Comparison of ENCODE assay signal across 16 cellular contexts in genomic region chr15:63986185-63986680, GRCh38.
A peak's percentile ranks its signal among the peaks of the same experiment; 100 is the strongest.
DNase-seq lines count a peak whose midpoint lies in the region; ATAC-seq and TF ChIP-seq lines count a peak whose summit lies in the region.
"Had no signal": no experiment of that assay in that cellular context is flagged by ENCODE, and none has a peak within 500 bp of the region (broad histone marks: within the 10 kb centered on the region; RNA-seq: fewer than 3 reads in every experiment).

No MANE protein-coding gene starts in this region.

- intact Hi-C loops in dendritic cell treated with granulocyte-macrophage colony-stimulating factor and Interleukin-4, amounts not matched to agents 40 ng/mL and 50 ng/mL, for 4 days (cut with micrococcal nuclease), result loop anchor here (5.0 kb wide), 1 partner anchor 61 kb away; the partner anchor contains the start of gene DAPK2
- intact Hi-C loops in spleen (cut with DNase I; ENCODE audit: low total_unique reads), result no loop called here
- intact Hi-C loops in colonic mucosa (cut with DNase I), result no loop called here

- H3K36me3 Mint-ChIP-seq in dendritic cell treated with granulocyte-macrophage colony-stimulating factor and Interleukin-4, amounts not matched to agents 40 ng/mL and 50 ng/mL, for 4 days (ENCODE audit: low read depth), result no peaks in the 10 kb centered on the region

- WGBS in spleen, 5 donors, result 67 to 84% (median 75%) methylated on average over 6 of the region's 6 CpGs

- H3K4me1 ChIP-seq in spleen (peaks cover 31 to 88% (median 58%) of the 10 kb centered on the region in 6 donors), colonic mucosa (no peaks in the 10 kb centered on the region)

- no peak overlapping the region for H3K9ac ChIP-seq in colonic mucosa (ENCODE audit: low read depth in 2 of 2, low read length in 2 of 2)

- no peaks in the 10 kb centered on the region for H3K27me3 Mint-ChIP-seq in dendritic cell treated with granulocyte-macrophage colony-stimulating factor and Interleukin-4, amounts not matched to agents 40 ng/mL and 50 ng/mL, for 4 days

- H3K4me3 ChIP-seq in spleen (peak overlapping the region in 1 of 8 donors; percentile 35), colonic mucosa (no peak overlapping the region)

- ATAC-seq in GM18873 (IDR thresholded peaks at IDR 0.05; ENCODE audit: low FRiP score, unreplicated experiment), result peak; percentile 6
- peak; percentile 8 for ATAC-seq in HG02938 (IDR thresholded peaks at IDR 0.05; ENCODE audit: unreplicated experiment)
- no peak for ATAC-seq in GM18505 (IDR thresholded peaks at IDR 0.05; ENCODE audit: unreplicated experiment)

- DNase-seq in spleen (peak; percentile 39), colonic mucosa (no peak), GF-D8 (lab: John Stamatoyannopoulos, UW) (no peak), NCI-H510A treated with DMSO at 0.1 percent for 48 hours (lab: John Stamatoyannopoulos, UW) (no peak)
- DNase-seq: endodermal cell; foreskin melanocyte; NCI-H1105; NCI-H226; stimulated activated CD4-positive, alpha-beta T cell treated with anti-CD3 and anti-CD28 coated beads, Interleukin-4, amount 100 ng/mL, for 4 hours; stimulated activated naive CD4-positive, alpha-beta T cell treated with Interleukin-2 at 50 U/mL for 16 hours had no signal

- TF ChIP-seq POLR2A in spleen (IDR thresholded peaks at IDR 0.05), result no peak
- no peak for TF ChIP-seq POLR2A in GM18505 (IDR thresholded peaks at IDR 0.05; ENCODE audit: borderline replicate concordance, extremely low read depth, insufficient read depth, insufficient read length)

- H3K4me3 Mint-ChIP-seq in dendritic cell treated with granulocyte-macrophage colony-stimulating factor and Interleukin-4, amounts not matched to agents 40 ng/mL and 50 ng/mL, for 4 days, result peak overlapping the region; percentile 13
- H3K4me3 Mint-ChIP-seq: endodermal cell had no signal

- H3K36me3 ChIP-seq in spleen (peaks cover 0 to 11% (median 0%) of the 10 kb centered on the region in 6 donors), colonic mucosa (no peaks in the 10 kb centered on the region)

- H3K27ac ChIP-seq in spleen, result peak overlapping the region; percentile 35 to 92 (median 84)
- no peak overlapping the region for H3K27ac ChIP-seq in colonic mucosa
- H3K27ac ChIP-seq: C4-2B had no signal

- peaks cover 72% of the 10 kb centered on the region for H3K4me1 Mint-ChIP-seq in dendritic cell treated with granulocyte-macrophage colony-stimulating factor and Interleukin-4, amounts not matched to agents 40 ng/mL and 50 ng/mL, for 4 days (ENCODE audit: low read depth)
- H3K4me1 Mint-ChIP-seq: endodermal cell had no signal

- H3K9me3 ChIP-seq in spleen (no peaks in the 10 kb centered on the region), colonic mucosa (no peaks in the 10 kb centered on the region)

- TF ChIP-seq CTCF in spleen (IDR thresholded peaks at IDR 0.05 in 8 of 11, conservative IDR thresholded peaks at IDR 0.05 in 3 of 11) (no peak), colonic mucosa (IDR thresholded peaks at IDR 0.05) (no peak)

- H3K27me3 ChIP-seq in spleen (replicated peaks in 1 of 7) (no peaks in the 10 kb centered on the region), colonic mucosa (no peaks in the 10 kb centered on the region)

- peak overlapping the region; percentile 83 for H3K27ac Mint-ChIP-seq in dendritic cell treated with granulocyte-macrophage colony-stimulating factor and Interleukin-4, amounts not matched to agents 40 ng/mL and 50 ng/mL, for 4 days
- H3K27ac Mint-ChIP-seq: activated T-helper 2 cell treated with anti-CD3 and anti-CD28 coated beads, Interferon-gamma antibody, Interleukin-2, Interleukin-4, amounts not matched to agents 10 μg/mL and 5 μg/mL and 100 μg/mL, durations not matched to agents 14 hours and 24 hours and 36 hours; endodermal cell had no signal

- H3K9me3 Mint-ChIP-seq in dendritic cell treated with granulocyte-macrophage colony-stimulating factor and Interleukin-4, amounts not matched to agents 40 ng/mL and 50 ng/mL, for 4 days, result no peaks in the 10 kb centered on the region
- H3K9me3 Mint-ChIP-seq: activated T-helper 2 cell treated with anti-CD3 and anti-CD28 coated beads, Interferon-gamma antibody, Interleukin-2, Interleukin-4, amounts not matched to agents 10 μg/mL and 5 μg/mL and 100 μg/mL, durations not matched to agents 14 hours and 24 hours and 36 hours; endodermal cell had no signal
